ENCODE assay signal across 21 cellular contexts in the genomic region with DNA sequence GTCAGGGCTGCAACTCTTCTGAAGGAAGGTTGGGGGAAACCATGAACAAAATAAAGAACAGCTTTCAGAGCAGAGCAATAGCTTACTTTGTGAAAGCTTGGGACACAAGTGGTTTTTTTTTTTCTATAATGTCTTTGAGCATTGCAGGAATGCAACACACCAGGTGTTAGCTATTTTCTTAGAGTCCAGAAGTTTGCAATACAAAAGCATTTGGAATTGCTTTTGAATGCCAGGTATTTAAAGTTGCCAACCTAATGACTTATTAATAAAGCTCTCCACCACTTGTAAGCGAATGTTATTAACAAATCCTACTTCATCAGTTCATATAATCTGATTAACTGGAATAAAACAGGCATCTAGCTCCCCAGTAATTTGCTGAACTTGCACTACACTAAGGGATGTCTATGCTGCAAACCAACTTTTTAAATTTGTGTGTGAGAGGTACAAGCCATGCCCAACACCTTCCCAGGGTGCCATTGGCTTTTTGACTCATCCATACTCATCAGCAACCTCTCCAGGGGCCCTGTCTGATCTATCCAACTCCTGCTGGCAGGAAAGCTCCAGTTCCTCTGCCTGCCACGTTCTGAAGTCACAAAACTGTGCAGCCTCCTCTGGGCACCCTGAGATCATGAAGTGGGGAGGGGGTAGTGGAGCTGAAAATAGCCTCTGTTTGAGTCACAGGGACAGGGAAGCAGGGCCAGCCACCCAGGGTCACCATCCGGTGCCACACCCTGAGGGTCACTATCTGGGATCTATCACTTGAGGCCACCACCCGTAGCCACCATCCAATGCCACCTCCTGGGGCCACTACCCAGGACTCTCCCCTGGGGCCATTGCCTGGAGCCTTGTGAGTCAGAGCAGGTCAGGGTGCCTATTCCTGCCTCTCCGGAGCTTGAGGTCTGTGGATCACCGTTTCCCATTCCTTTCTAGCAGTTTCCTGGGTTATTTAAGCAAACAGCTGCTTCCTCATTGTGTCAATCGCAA.
DNase-seq lines count a peak whose midpoint lies in the region; ATAC-seq and TF ChIP-seq lines count a peak whose summit lies in the region.
"Had no signal": no experiment of that assay in that cellular context is flagged by ENCODE, and none has a peak within 500 bp of the region (broad histone marks: within the 10 kb centered on the region; RNA-seq: fewer than 3 reads in every experiment).

No MANE protein-coding gene starts in this region.

- H3K36me3 ChIP-seq in A673 (ENCODE audit: insufficient read depth, low read length, poor library complexity, severe bottlenecking) (no peaks in the 10 kb centered on the region), HCT116 (ENCODE audit: control insufficient read depth in 1 of 2, insufficient read depth in 2 of 2, low read length in 2 of 2) (no peaks in the 10 kb centered on the region), hepatocyte (replicated peaks; ENCODE audit: insufficient read depth, low read depth) (no peaks in the 10 kb centered on the region)
- H3K36me3 ChIP-seq: gastrocnemius medialis, right atrium auricular region, uterus had no signal

- H3K9me3 ChIP-seq in A673 (ENCODE audit: low read depth, low read length, poor library complexity, severe bottlenecking): no peaks in the 10 kb centered on the region
- no peaks in the 10 kb centered on the region for H3K9me3 ChIP-seq in HCT116 (ENCODE audit: control insufficient read depth in 1 of 2, insufficient read depth in 1 of 2, low read depth in 1 of 2, low read length in 2 of 2)
- H3K9me3 ChIP-seq in hepatocyte (ENCODE audit: low read depth): no peaks in the 10 kb centered on the region
- H3K9me3 ChIP-seq: gastrocnemius medialis, right atrium auricular region, uterus had no signal

- intact Hi-C loops in A673 (cut with micrococcal nuclease; ENCODE audit: unreplicated experiment): loop anchor here (10.0 kb wide), 1 partner anchor 332 kb away; no protein-coding TSS in a partner anchor
- intact Hi-C loops in HCT116 (cut with micrococcal nuclease): loop anchor here (5.0 kb wide), 1 partner anchor 240 kb away; a partner anchor contains a TSS

- peaks cover 3 to 10% of the 10 kb centered on the region in 2 donors for H3K27me3 Mint-ChIP-seq in T-cell

- TF ChIP-seq CTCF in A673 (conservative IDR thresholded peaks at IDR 0.05; ENCODE audit: low read depth, low read length): no peak
- TF ChIP-seq CTCF in HCT116 (IDR thresholded peaks at IDR 0.05 in 2 of 3, conservative IDR thresholded peaks at IDR 0.05 in 1 of 3; ENCODE audit: borderline replicate concordance in 1 of 3, insufficient read depth in 1 of 3, low read depth in 2 of 3, low read length in 2 of 3): no peak
- TF ChIP-seq CTCF in hepatocyte (IDR thresholded peaks at IDR 0.05; ENCODE audit: poor library complexity): no peak

- no peak overlapping the region for H3K27ac Mint-ChIP-seq in T-cell
- H3K27ac Mint-ChIP-seq: activated CD4-positive, alpha-beta T cell treated with anti-CD3 and anti-CD28 coated beads, Interleukin-2, amount 10 ng/mL, durations not matched to agents 24 days and 14 days; activated T-cell treated with anti-CD3 and anti-CD28 coated beads, Interleukin-2, amount 50 U/mL, for 72 hours; naive thymus-derived CD4-positive, alpha-beta T cell; stimulated activated naive B cell treated with anti-CD40 and anti-IgM and Interleukin-4, amounts not matched to agents 10 μg/mL and 1 μg/mL and 100 μg/mL, for 72 hours had no signal

- BruUV-seq in A673 (replicated peaks; lab: Mats Ljungman, UMichigan) (no TSS peak), HCT116 (replicated peaks; lab: Mats Ljungman, UMichigan) (no TSS peak)

- peak; percentile 22; the same call in 1 of the 2 replicates for TF ChIP-seq RAD21 in HCT116 (IDR thresholded peaks at IDR 0.05; ENCODE audit: low read depth)

- H3K9me3 Mint-ChIP-seq in T-cell: no peaks in the 10 kb centered on the region
- H3K9me3 Mint-ChIP-seq: activated CD4-positive, alpha-beta T cell treated with anti-CD3 and anti-CD28 coated beads, Interleukin-2, amount 10 ng/mL, durations not matched to agents 24 days and 14 days; activated T-cell treated with anti-CD3 and anti-CD28 coated beads, Interleukin-2, amount 50 U/mL, for 72 hours; naive thymus-derived CD4-positive, alpha-beta T cell had no signal

- H3K9ac ChIP-seq in HCT116 (ENCODE audit: low read length): 0 out of 2 replicates have a peak overlapping the region, but pooled peaks have one; percentile 7

- H3K4me1 ChIP-seq in A673 (ENCODE audit: insufficient read depth, low read length, poor library complexity, severe bottlenecking) (peaks cover 4% of the 10 kb centered on the region), HCT116 (ENCODE audit: control insufficient read depth in 1 of 2, insufficient read depth in 2 of 2, low read length in 2 of 2) (peaks cover 37 to 52% of the 10 kb centered on the region in 2 experiments), hepatocyte (ENCODE audit: insufficient read depth) (peaks cover 52% of the 10 kb centered on the region)
- H3K4me1 ChIP-seq: uterus had no signal

- H3K27me3 ChIP-seq in A673 (replicated peaks; ENCODE audit: insufficient read depth, low read depth, low read length, poor library complexity): no peaks in the 10 kb centered on the region
- H3K27me3 ChIP-seq in HCT116 (ENCODE audit: insufficient read depth, low read length): no peaks in the 10 kb centered on the region
- no peaks in the 10 kb centered on the region for H3K27me3 ChIP-seq in hepatocyte
- H3K27me3 ChIP-seq: gastrocnemius medialis, right atrium auricular region, uterus had no signal

- 72% methylated on average over 7 of the region's 7 CpGs for WGBS in hepatocyte (ENCODE audit: low lambda C conversion rate, missing lambda C conversion rate)

- TF ChIP-seq POLR2A in HCT116 (IDR thresholded peaks at IDR 0.05; ENCODE audit: borderline replicate concordance, extremely low read depth, insufficient read depth, insufficient read length): no peak

- H3K27ac ChIP-seq in A673 (ENCODE audit: low read depth, low read length, poor library complexity, severe bottlenecking): no peak overlapping the region
- H3K27ac ChIP-seq in HCT116 (ENCODE audit: low read depth, low read length): peak overlapping the region; percentile 44
- peak overlapping the region; percentile 91 for H3K27ac ChIP-seq in hepatocyte
- H3K27ac ChIP-seq: dorsolateral prefrontal cortex, gastrocnemius medialis, right atrium auricular region, uterus had no signal

- peak; percentile 71 for ATAC-seq in HCT116
- ATAC-seq in GM21737 (IDR thresholded peaks at IDR 0.05; ENCODE audit: unreplicated experiment): no peak
- no peak for ATAC-seq in T-cell (replicated peaks in 1 of 4)
- ATAC-seq: activated T-cell treated with anti-CD3 and anti-CD28 coated beads, Interleukin-2, amount 50 U/mL, for 72 hours; gastrocnemius medialis; naive thymus-derived CD4-positive, alpha-beta T cell; stimulated activated naive B cell treated with anti-CD40 and anti-IgM and Interleukin-4, amounts not matched to agents 10 μg/mL and 1 μg/mL and 100 μg/mL, for 72 hours had no signal

- peak overlapping the region; percentile 82 for H2AFZ ChIP-seq in HCT116 (ENCODE audit: low read depth, low read length, poor library complexity, severe bottlenecking)
- H2AFZ ChIP-seq in hepatocyte: no peak overlapping the region

- peak; percentile 13 for DNase-seq in A673 (ENCODE audit: low spot score)
- peak; percentile 63 for DNase-seq in HCT116 (ENCODE audit: low read depth, low spot score)
- peak; percentile 20 for DNase-seq in amniotic epithelial cell (ENCODE audit: low read depth)
- DNase-seq in hepatocyte (ENCODE audit: low spot score): no peak
- no peak for DNase-seq in stimulated activated CD4-positive, alpha-beta T cell treated with anti-CD3 and anti-CD28 coated beads, Interleukin-15, amount 100 ng/mL, for 24 hours
- DNase-seq in putamen (ENCODE audit: low spot score): no peak
- no peak for DNase-seq in T-cell
- DNase-seq: activated CD4-positive, alpha-beta T cell treated with anti-CD3 and anti-CD28 coated beads, Interleukin-2, amount 10 ng/mL, durations not matched to agents 24 days and 14 days; activated T-cell treated with anti-CD3 and anti-CD28 coated beads, Interleukin-2, amount 50 U/mL, for 72 hours; AML-193; amniotic stem cell; dorsolateral prefrontal cortex; gastrocnemius medialis; kidney; naive thymus-derived CD4-positive, alpha-beta T cell; NCI-H1092; stimulated activated naive B cell treated with anti-CD40 and anti-IgM and Interleukin-4, amounts not matched to agents 10 μg/mL and 1 μg/mL and 100 μg/mL, for 72 hours; T-helper 1 cell; uterus had no signal

- no peaks in the 10 kb centered on the region for H4K20me1 ChIP-seq in HCT116 (ENCODE audit: insufficient read depth)
- H4K20me1 ChIP-seq in hepatocyte (ENCODE audit: insufficient read depth, poor library complexity, severe bottlenecking): no peaks in the 10 kb centered on the region

- H3K4me3 ChIP-seq in A673 (ENCODE audit: low read depth, low read length, poor library complexity, severe bottlenecking) (no peak overlapping the region), HCT116 (replicated peaks in 1 of 2; ENCODE audit: low read depth in 1 of 2, low read length in 2 of 2) (peak overlapping the region in 1 of 2 experiments; percentile 2; a peak in 1 of 4 replicates), hepatocyte (no peak overlapping the region)
- H3K4me3 ChIP-seq: dorsolateral prefrontal cortex, gastrocnemius medialis, right atrium auricular region, uterus had no signal

- no peaks in the 10 kb centered on the region for H3K4me1 Mint-ChIP-seq in T-cell

- no peaks in the 10 kb centered on the region for H3K79me2 ChIP-seq in HCT116 (ENCODE audit: insufficient read depth, low read length)
- H3K79me2 ChIP-seq in hepatocyte: no peaks in the 10 kb centered on the region

- no peak overlapping the region for H3K4me3 Mint-ChIP-seq in T-cell
- H3K4me3 Mint-ChIP-seq: activated CD4-positive, alpha-beta T cell treated with anti-CD3 and anti-CD28 coated beads, Interleukin-2, amount 10 ng/mL, durations not matched to agents 24 days and 14 days; activated T-cell treated with anti-CD3 and anti-CD28 coated beads, Interleukin-2, amount 50 U/mL, for 72 hours; naive thymus-derived CD4-positive, alpha-beta T cell; stimulated activated naive B cell treated with anti-CD40 and anti-IgM and Interleukin-4, amounts not matched to agents 10 μg/mL and 1 μg/mL and 100 μg/mL, for 72 hours had no signal

- H3K36me3 Mint-ChIP-seq in T-cell: no peaks in the 10 kb centered on the region
- H3K36me3 Mint-ChIP-seq: naive thymus-derived CD4-positive, alpha-beta T cell; stimulated activated naive B cell treated with anti-CD40 and anti-IgM and Interleukin-4, amounts not matched to agents 10 μg/mL and 1 μg/mL and 100 μg/mL, for 72 hours had no signal

- H3K9me2 ChIP-seq in HCT116 (ENCODE audit: insufficient read depth) (no peaks in the 10 kb centered on the region), hepatocyte (replicated peaks; ENCODE audit: insufficient read depth) (no peaks in the 10 kb centered on the region)

- RAD21 ChIA-PET in HCT116 (lab: Charles Lee; ENCODE audit: low non-redundant PET in 1 of 2, low total read pairs in 2 of 2, uncharacterized antibody in 2 of 2, unreplicated experiment in 2 of 2): interaction anchor here in 1 of 2 experiments (0.6 to 2.9 kb wide), 2 partner anchors 119 to 333 kb away, joined by 6 to 9 read pairs; no protein-coding TSS in a partner anchor

- POLR2A ChIA-PET in A673 (lab: Charles Lee; ENCODE audit: low non-redundant PET): no interaction called here
- POLR2A ChIA-PET in HCT116 (lab: Charles Lee): interaction anchor here (0.6 to 5.4 kb wide), 10 partner anchors 25 to 382 kb away, joined by 3 to 43 read pairs (median 4); no protein-coding TSS in a partner anchor
- POLR2A ChIA-PET in T-cell (lab: Charles Lee): interaction anchor here in 1 of 2 donors (0.7 kb wide), 1 partner anchor 32 kb away, joined by 11 read pairs; no protein-coding TSS in a partner anchor

- H3K4me2 ChIP-seq in HCT116 (ENCODE audit: low read length) (peak overlapping the region; percentile 55), hepatocyte (no peak overlapping the region)

- CTCF ChIA-PET in A673 (lab: Charles Lee): interaction anchor here (0.5 to 0.7 kb wide), 2 partner anchors 102 to 142 kb away, joined by 3 to 6 read pairs; no protein-coding TSS in a partner anchor
- CTCF ChIA-PET in HCT116 (lab: Charles Lee): interaction anchor here (1.9 to 4.2 kb wide), 2 partner anchors 11 to 334 kb away, joined by 7 to 39 read pairs; no protein-coding TSS in a partner anchor
- CTCF ChIA-PET in T-cell (lab: Charles Lee): no interaction called here

Comparison
In these comparisons a context has a peak if more than half of its experiments do, and no peak if none do; other contexts are left out.
1. DNase-seq: peak in A673 (single experiment), HCT116 (single experiment) and amniotic epithelial cell (single experiment); none in hepatocyte (single experiment), stimulated activated CD4-positive, alpha-beta T cell treated with anti-CD3 and anti-CD28 coated beads, Interleukin-15, amount 100 ng/mL, for 24 hours (single experiment), putamen (single experiment) and T-cell (0 of 34).
2. CTCF ChIA-PET loops: an anchor here in A673 (0.5 to 0.7 kb wide) and HCT116 (1.9 to 4.2 kb wide); none called in T-cell.